ENCODE assay signal across 8 cellular contexts in the genomic region with DNA sequence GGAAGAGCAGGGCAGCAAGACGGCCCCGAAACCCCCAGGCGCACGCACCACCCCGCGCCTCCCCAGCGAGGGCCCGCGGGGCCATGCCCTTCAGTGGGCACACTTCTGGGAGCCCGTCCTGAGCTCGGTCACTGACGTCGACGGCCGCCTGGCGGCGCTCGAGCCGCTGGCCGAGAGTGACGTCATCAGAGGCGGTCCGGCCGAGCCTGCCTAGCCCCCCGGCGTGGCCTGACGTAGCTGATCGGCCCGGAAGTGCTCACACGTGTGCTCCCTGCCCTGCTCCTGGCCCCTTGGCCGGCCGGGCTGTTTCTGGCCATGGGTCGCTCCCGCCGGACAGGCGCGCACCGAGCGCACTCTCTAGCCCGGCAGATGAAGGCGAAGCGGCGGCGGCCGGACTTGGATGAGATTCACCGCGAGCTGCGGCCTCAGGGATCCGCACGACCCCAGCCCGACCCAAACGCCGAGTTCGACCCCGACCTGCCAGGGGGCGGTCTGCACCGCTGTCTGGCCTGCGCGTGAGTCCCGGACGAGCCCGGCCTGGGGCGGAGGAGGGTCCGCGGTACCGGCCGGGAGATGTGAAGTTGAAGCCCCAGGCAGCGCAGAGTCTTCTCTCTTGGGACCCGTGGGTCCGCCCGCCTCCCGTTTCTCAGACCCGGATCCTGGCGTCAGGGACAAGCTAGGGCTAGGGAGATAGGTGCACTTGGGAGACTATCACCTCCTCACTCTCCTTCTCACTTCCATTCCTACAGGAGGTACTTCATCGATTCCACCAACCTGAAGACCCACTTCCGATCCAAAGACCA. TPM values are rescaled to one million over a fixed set of nuclear protein-coding genes. Genes with fewer than 3 reads are reported as not detected.
DNase-seq lines count a peak whose midpoint lies in the region; ATAC-seq and TF ChIP-seq lines count a peak whose summit lies in the region.

Gene ZNF593, plus strand, starts transcription at position 240 of the 803 bp plus-strand sequence. Its CDS starts 76 bp downstream, at position 316.

- H3K4me1 Mint-ChIP-seq in CD4-positive, CD25-positive, alpha-beta regulatory T cell = peaks cover 0 to 33% (median 10%) of the 10 kb centered on the region in 4 donors
- peaks cover 11% of the 10 kb centered on the region for H3K4me1 Mint-ChIP-seq in activated CD8-positive, alpha-beta T cell treated with anti-CD3 and anti-CD28 coated beads for 36 hours (ENCODE audit: low read depth)

- CTCF ChIA-PET in activated CD8-positive, alpha-beta T cell treated with anti-CD3 and anti-CD28 coated beads for 36 hours (lab: Charles Lee) = interaction anchor here (0.6 to 6.2 kb wide), 54 partner anchors 9 to 1057 kb away, joined by 3 to 77 read pairs (median 4); partner anchors contain the start of genes CATSPER4, CEP85, CRYBG2 and DHDDS

- peaks cover 21% of the 10 kb centered on the region for H3K4me1 ChIP-seq in CD4-positive, CD25-positive, alpha-beta regulatory T cell (ENCODE audit: control insufficient read depth, insufficient read depth, low read length, poor library complexity, severe bottlenecking)
- peaks cover 10% of the 10 kb centered on the region for H3K4me1 ChIP-seq in lower lobe of right lung

- no peaks in the 10 kb centered on the region for H3K36me3 Mint-ChIP-seq in CD4-positive, CD25-positive, alpha-beta regulatory T cell
- peaks cover 10% of the 10 kb centered on the region for H3K36me3 Mint-ChIP-seq in activated CD8-positive, alpha-beta T cell treated with anti-CD3 and anti-CD28 coated beads for 36 hours (ENCODE audit: low read depth)

- POLR2A ChIA-PET in activated CD8-positive, alpha-beta T cell treated with anti-CD3 and anti-CD28 coated beads for 36 hours (lab: Charles Lee) = interaction anchor here (0.8 to 1.3 kb wide), 5 partner anchors 12 to 356 kb away, joined by 3 to 4 read pairs (median 3); partner anchors contain the start of gene FAM110D

- H3K9me3 ChIP-seq in CD4-positive, CD25-positive, alpha-beta regulatory T cell (ENCODE audit: control insufficient read depth in 2 of 2, low read length in 2 of 2) = no peaks in the 10 kb centered on the region
- H3K9me3 ChIP-seq in lower lobe of right lung = no peaks in the 10 kb centered on the region

- H3K4me3 Mint-ChIP-seq in CD4-positive, CD25-positive, alpha-beta regulatory T cell = peak within 1 kb of the TSS; percentile 88 to 91 (median 89)
- peak within 1 kb of the TSS; percentile 91 for H3K4me3 Mint-ChIP-seq in activated CD8-positive, alpha-beta T cell treated with anti-CD3 and anti-CD28 coated beads for 36 hours

- H3K9me3 Mint-ChIP-seq in CD4-positive, CD25-positive, alpha-beta regulatory T cell = no peaks in the 10 kb centered on the region
- H3K9me3 Mint-ChIP-seq in activated CD8-positive, alpha-beta T cell treated with anti-CD3 and anti-CD28 coated beads for 36 hours = no peaks in the 10 kb centered on the region

- H3K27ac ChIP-seq in CD4-positive, CD25-positive, alpha-beta regulatory T cell (ENCODE audit: insufficient read depth, low read length, poor library complexity, severe bottlenecking) = peak within 1 kb of the TSS; percentile 75
- H3K27ac ChIP-seq in lower lobe of right lung = peak within 1 kb of the TSS; percentile 85

- ATAC-seq in CD4-positive, CD25-positive, alpha-beta regulatory T cell (ENCODE audit: low read depth in 2 of 2) = peak; percentile 87
- ATAC-seq in GM19324 (IDR thresholded peaks at IDR 0.05; ENCODE audit: low FRiP score, unreplicated experiment) (peak; percentile 88), HG03520 (IDR thresholded peaks at IDR 0.05; ENCODE audit: unreplicated experiment) (peak; percentile 85), lower lobe of right lung (peak; percentile 97 to 98)
- peak; percentile 97 for ATAC-seq in activated CD8-positive, alpha-beta T cell treated with anti-CD3 and anti-CD28 coated beads for 36 hours

- H3K27me3 ChIP-seq in CD4-positive, CD25-positive, alpha-beta regulatory T cell (ENCODE audit: control insufficient read depth, insufficient read depth, low read length) = no peaks in the 10 kb centered on the region
- no peaks in the 10 kb centered on the region for H3K27me3 ChIP-seq in lower lobe of right lung (ENCODE audit: low read depth)

- H3K27ac Mint-ChIP-seq in CD4-positive, CD25-positive, alpha-beta regulatory T cell = peak within 1 kb of the TSS; percentile 87 to 93 (median 89)
- peak within 1 kb of the TSS; percentile 90 for H3K27ac Mint-ChIP-seq in activated CD8-positive, alpha-beta T cell treated with anti-CD3 and anti-CD28 coated beads for 36 hours

- peak; percentile 84 for TF ChIP-seq CTCF in activated CD8-positive, alpha-beta T cell treated with anti-CD3 and anti-CD28 coated beads for 36 hours (IDR thresholded peaks at IDR 0.05)
- TF ChIP-seq CTCF in lower lobe of right lung (IDR thresholded peaks at IDR 0.05) = peak; percentile 89

- DNase-seq in CD4-positive, CD25-positive, alpha-beta regulatory T cell = peak; percentile 76 to 90 (median 79)
- peak; percentile 68 for DNase-seq in NCI-H774 (lab: John Stamatoyannopoulos, UW)
- peak; percentile 92 for DNase-seq in activated CD8-positive, alpha-beta T cell treated with anti-CD3 and anti-CD28 coated beads for 36 hours
- DNase-seq in ecto neural progenitor cell (ENCODE audit: low spot score) = peak; percentile 95
- DNase-seq in lower lobe of right lung = peak; percentile 96
- peak; percentile 51 to 84 (median 70) for DNase-seq in stimulated activated CD4-positive, alpha-beta T cell treated with anti-CD3 and anti-CD28 coated beads, TNF-alpha, amount 100 ng/mL, for 1 hour (ENCODE audit: low read depth in 3 of 3, low spot score in 1 of 3)

- H3K4me3 ChIP-seq in CD4-positive, CD25-positive, alpha-beta regulatory T cell (ENCODE audit: low read depth, low read length) = peak within 1 kb of the TSS; percentile 82
- H3K4me3 ChIP-seq in lower lobe of right lung = peak within 1 kb of the TSS; percentile 98

- no peaks in the 10 kb centered on the region for H3K27me3 Mint-ChIP-seq in CD4-positive, CD25-positive, alpha-beta regulatory T cell
- H3K27me3 Mint-ChIP-seq in activated CD8-positive, alpha-beta T cell treated with anti-CD3 and anti-CD28 coated beads for 36 hours = peaks cover under 1% of the 10 kb centered on the region

- no peaks in the 10 kb centered on the region for H3K36me3 ChIP-seq in CD4-positive, CD25-positive, alpha-beta regulatory T cell (ENCODE audit: control insufficient read depth, insufficient read depth, low read length)
- H3K36me3 ChIP-seq in lower lobe of right lung = no peaks in the 10 kb centered on the region

- intact Hi-C loops in activated CD8-positive, alpha-beta T cell treated with anti-CD3 and anti-CD28 coated beads for 36 hours (cut with micrococcal nuclease) = no loop called here
- intact Hi-C loops in lower lobe of right lung (cut with DNase I) = no loop called here

RNA-seq across cellular contexts. Expression of gene ZNF593, which starts in this region (rescaled TPM):
- 16.8 TPM for total RNA-seq in CD4-positive, CD25-positive, alpha-beta regulatory T cell
- polyA plus RNA-seq in CD4-positive, CD25-positive, alpha-beta regulatory T cell = 10 to 100 TPM; 40.3 to 65.6 (median 47.5) TPM
- total RNA-seq in activated CD8-positive, alpha-beta T cell treated with anti-CD3 and anti-CD28 coated beads for 36 hours = 10 to 100 TPM; 40.9 to 41.1 TPM
- total RNA-seq in lower lobe of right lung = 18.0 TPM

Comparison
In these comparisons a context has a peak if more than half of its experiments do, and no peak if none do; other contexts are left out.
1. Peak in every context shown above with its lines: DNase-seq, ATAC-seq, H3K4me3 ChIP-seq and H3K27ac ChIP-seq.